ENCODE assay signal across 11 cellular contexts in the genomic region with DNA sequence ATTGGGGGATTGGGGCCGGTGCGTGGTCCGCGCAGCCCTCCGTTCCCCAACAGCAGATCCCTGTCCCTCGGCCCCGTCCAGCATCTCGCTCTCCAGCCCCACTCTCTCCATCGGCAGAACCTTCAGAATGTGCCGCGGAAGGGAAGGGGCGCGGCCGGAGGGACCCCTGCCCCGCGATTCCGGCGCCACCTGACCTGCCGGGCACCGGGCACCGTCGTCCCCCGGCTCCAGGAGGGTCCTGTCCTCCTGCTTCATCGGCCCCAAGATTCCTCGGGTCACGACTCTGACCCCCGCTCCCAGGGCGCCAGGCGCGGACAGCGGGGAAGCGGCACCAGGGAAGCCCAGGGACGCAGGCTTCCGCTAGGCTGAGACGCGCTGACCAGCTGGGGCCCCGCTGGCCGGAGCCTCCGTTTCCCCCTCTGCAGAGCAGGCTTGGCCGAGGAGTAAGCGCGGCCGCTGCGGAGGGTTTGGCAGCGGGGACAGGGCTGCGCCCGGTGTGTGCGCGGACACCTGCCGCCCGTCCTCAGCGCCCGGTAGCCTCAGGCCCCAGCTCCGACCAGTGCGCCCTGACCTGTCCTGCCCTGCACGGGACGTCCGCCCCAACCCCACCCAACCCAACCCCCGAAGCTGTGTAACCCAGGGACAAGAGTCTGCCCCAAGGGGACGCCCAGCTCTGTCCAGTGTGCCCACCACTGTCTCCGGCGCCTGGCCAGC. TPM values are rescaled to one million over a fixed set of nuclear protein-coding genes. Genes with fewer than 3 reads are reported as not detected.
DNase-seq lines count a peak whose midpoint lies in the region; ATAC-seq and TF ChIP-seq lines count a peak whose summit lies in the region.
"Had no signal": no experiment of that assay in that cellular context is flagged by ENCODE, and none has a peak within 500 bp of the region (broad histone marks: within the 10 kb centered on the region; RNA-seq: fewer than 3 reads in every experiment).

No MANE protein-coding gene starts in this region.

- no peaks in the 10 kb centered on the region for H4K20me1 ChIP-seq in GM23338 (replicated peaks; ENCODE audit: insufficient read depth)
- peaks cover 2% of the 10 kb centered on the region for H4K20me1 ChIP-seq in mammary epithelial cell (ENCODE audit: insufficient read depth, low read length)

- H3K4me1 ChIP-seq in GM23338 (ENCODE audit: insufficient read depth) (peaks cover 7% of the 10 kb centered on the region; the same call in 1 of the 2 replicates), mammary epithelial cell (ENCODE audit: insufficient read depth, low read length) (peaks cover 22% of the 10 kb centered on the region), skeletal muscle tissue (ENCODE audit: control insufficient read depth in 3 of 3, insufficient read depth in 3 of 3, low read length in 3 of 3) (peaks cover 11 to 29% (median 26%) of the 10 kb centered on the region in 3 donors), SJCRH30 (peaks cover 31% of the 10 kb centered on the region)

- in situ Hi-C loops in mammary epithelial cell (cut with MboI; ENCODE audit: low sequenced_read_pairs in 2 of 2), result no loop called here

- H3K27ac ChIP-seq in GM23338 (ENCODE audit: low read depth) (no peak overlapping the region), mammary epithelial cell (ENCODE audit: insufficient read depth, low read depth, low read length) (no peak overlapping the region), skeletal muscle tissue (ENCODE audit: low read depth, low read length) (no peak overlapping the region), SJCRH30 (no peak overlapping the region)

- CTCF ChIA-PET in mammary epithelial cell (lab: Charles Lee; ENCODE audit: low non-redundant PET), result no interaction called here
- CTCF ChIA-PET in activated CD4-positive, alpha-beta T cell treated with anti-CD3 and anti-CD28 coated beads for 36 hours (lab: Charles Lee), result no interaction called here

- H3K9me2 ChIP-seq in GM23338 (ENCODE audit: insufficient read depth), result no peaks in the 10 kb centered on the region

- H3K27me3 Mint-ChIP-seq in GM23338 (ENCODE audit: insufficient read depth, low read depth, poor library complexity) (peaks cover 36% of the 10 kb centered on the region), progenitor cell of endocrine pancreas (peaks cover 37% of the 10 kb centered on the region)
- peaks cover 14% of the 10 kb centered on the region for H3K27me3 Mint-ChIP-seq in activated CD4-positive, alpha-beta T cell treated with anti-CD3 and anti-CD28 coated beads for 36 hours

- no peaks in the 10 kb centered on the region for H3K9me3 Mint-ChIP-seq in GM23338
- H3K9me3 Mint-ChIP-seq in activated CD4-positive, alpha-beta T cell treated with anti-CD3 and anti-CD28 coated beads for 36 hours (ENCODE audit: low read depth), result no peaks in the 10 kb centered on the region
- no peaks in the 10 kb centered on the region for H3K9me3 Mint-ChIP-seq in progenitor cell of endocrine pancreas (ENCODE audit: low read depth)
- H3K9me3 Mint-ChIP-seq: activated T-helper 1 cell treated with anti-CD3 and anti-CD28 coated beads, Interleukin-12 subunit alpha, Interleukin-12 subunit beta, Interleukin-2, Interleukin-4 antibody, amounts not matched to agents 30 ng/mL and 10 ng/mL and 1 ng/mL, durations not matched to agents 14 hours and 24 hours and 36 hours; HFFc6 had no signal

- WGBS in mammary epithelial cell (ENCODE audit: low coverage, missing lambda C conversion rate), result 20% methylated on average over 18 of the region's 62 CpGs

- TF ChIP-seq CTCF in GM23338 (conservative IDR thresholded peaks at IDR 0.05; ENCODE audit: low read depth in 2 of 2), result no peak
- TF ChIP-seq CTCF in mammary epithelial cell (conservative IDR thresholded peaks at IDR 0.05 in 1 of 2, IDR thresholded peaks at IDR 0.05 in 1 of 2; ENCODE audit: extremely low read depth in 1 of 2, insufficient read depth in 1 of 2, low read depth in 1 of 2, low read length in 2 of 2), result no peak
- TF ChIP-seq CTCF in progenitor cell of endocrine pancreas (IDR thresholded peaks at IDR 0.05; ENCODE audit: unreplicated experiment), result no peak

- ATAC-seq in GM23338, result peak; percentile 55
- ATAC-seq in activated CD4-positive, alpha-beta T cell treated with anti-CD3 and anti-CD28 coated beads for 36 hours, result no peak

- no peaks in the 10 kb centered on the region for H3K36me3 ChIP-seq in GM23338 (ENCODE audit: insufficient read depth)
- no peaks in the 10 kb centered on the region for H3K36me3 ChIP-seq in mammary epithelial cell (ENCODE audit: insufficient read depth, low read length)
- H3K36me3 ChIP-seq in skeletal muscle tissue (ENCODE audit: control insufficient read depth in 3 of 3, insufficient read depth in 3 of 3, low read length in 3 of 3), result no peaks in the 10 kb centered on the region
- no peaks in the 10 kb centered on the region for H3K36me3 ChIP-seq in SJCRH30

- H3K4me3 Mint-ChIP-seq in GM23338 (peak overlapping the region; percentile 58), progenitor cell of endocrine pancreas (ENCODE audit: low read depth) (no peak overlapping the region)
- H3K4me3 Mint-ChIP-seq in activated CD4-positive, alpha-beta T cell treated with anti-CD3 and anti-CD28 coated beads for 36 hours, result no peak overlapping the region
- H3K4me3 Mint-ChIP-seq: activated T-helper 1 cell treated with anti-CD3 and anti-CD28 coated beads, Interleukin-12 subunit alpha, Interleukin-12 subunit beta, Interleukin-2, Interleukin-4 antibody, amounts not matched to agents 30 ng/mL and 10 ng/mL and 1 ng/mL, durations not matched to agents 14 hours and 24 hours and 36 hours had no signal

- BruUV-seq in mammary epithelial cell (replicated peaks; lab: Mats Ljungman, UMichigan), result no TSS peak

- no peak overlapping the region for H3K9ac ChIP-seq in mammary epithelial cell (ENCODE audit: insufficient read depth, low read length)
- H3K9ac ChIP-seq in skeletal muscle tissue (ENCODE audit: low read depth in 1 of 3, low read length in 3 of 3), result no peak overlapping the region

- H3K36me3 Mint-ChIP-seq in GM23338 (ENCODE audit: low read depth) (no peaks in the 10 kb centered on the region; the same call in 2 of the 3 replicates), progenitor cell of endocrine pancreas (ENCODE audit: insufficient read depth) (no peaks in the 10 kb centered on the region)
- H3K36me3 Mint-ChIP-seq in activated CD4-positive, alpha-beta T cell treated with anti-CD3 and anti-CD28 coated beads for 36 hours (ENCODE audit: low read depth), result no peaks in the 10 kb centered on the region

- H2AFZ ChIP-seq in GM23338 (peak overlapping the region; percentile 95), mammary epithelial cell (ENCODE audit: low read depth, low read length) (peak overlapping the region; percentile 46)

- peaks cover 41% of the 10 kb centered on the region for H3K27me3 ChIP-seq in GM23338 (ENCODE audit: insufficient read depth)
- peaks cover 6% of the 10 kb centered on the region for H3K27me3 ChIP-seq in mammary epithelial cell (ENCODE audit: insufficient read depth, low read length)
- H3K27me3 ChIP-seq in skeletal muscle tissue (ENCODE audit: control insufficient read depth in 3 of 3, insufficient read depth in 3 of 3, low read length in 3 of 3), result peaks cover 3 to 31% (median 31%) of the 10 kb centered on the region in 3 donors
- no peaks in the 10 kb centered on the region for H3K27me3 ChIP-seq in SJCRH30

- POLR2A ChIA-PET in activated CD4-positive, alpha-beta T cell treated with anti-CD3 and anti-CD28 coated beads for 36 hours (lab: Charles Lee), result no interaction called here

- H3K9me3 ChIP-seq in mammary epithelial cell (replicated peaks; ENCODE audit: insufficient read depth, low read length) (no peaks in the 10 kb centered on the region), skeletal muscle tissue (ENCODE audit: control insufficient read depth in 3 of 3, low read length in 3 of 3) (no peaks in the 10 kb centered on the region), SJCRH30 (replicated peaks) (no peaks in the 10 kb centered on the region; the same call in 1 of the 2 replicates)

- H3K27ac Mint-ChIP-seq in GM23338, result no peak overlapping the region
- H3K27ac Mint-ChIP-seq in activated CD4-positive, alpha-beta T cell treated with anti-CD3 and anti-CD28 coated beads for 36 hours, result no peak overlapping the region
- H3K27ac Mint-ChIP-seq in progenitor cell of endocrine pancreas, result no peak overlapping the region
- H3K27ac Mint-ChIP-seq: activated T-helper 1 cell treated with anti-CD3 and anti-CD28 coated beads, Interleukin-12 subunit alpha, Interleukin-12 subunit beta, Interleukin-2, Interleukin-4 antibody, amounts not matched to agents 30 ng/mL and 10 ng/mL and 1 ng/mL, durations not matched to agents 14 hours and 24 hours and 36 hours; HFFc6 had no signal

- peak overlapping the region; percentile 88 for H3K4me2 ChIP-seq in GM23338
- H3K4me2 ChIP-seq in mammary epithelial cell (ENCODE audit: insufficient read depth, low read depth, low read length), result peak overlapping the region; percentile 97

- H3K4me1 Mint-ChIP-seq in GM23338 (peaks cover 11% of the 10 kb centered on the region; the same call in 2 of the 3 replicates), progenitor cell of endocrine pancreas (ENCODE audit: low read depth) (peaks cover 3% of the 10 kb centered on the region)
- peaks cover 4% of the 10 kb centered on the region for H3K4me1 Mint-ChIP-seq in activated CD4-positive, alpha-beta T cell treated with anti-CD3 and anti-CD28 coated beads for 36 hours

- no peaks in the 10 kb centered on the region for H3K79me2 ChIP-seq in GM23338 (replicated peaks; ENCODE audit: insufficient read depth)
- no peaks in the 10 kb centered on the region for H3K79me2 ChIP-seq in mammary epithelial cell (ENCODE audit: insufficient read depth, low read length)

- H3K4me3 ChIP-seq in GM23338 (peak overlapping the region; percentile 72), mammary epithelial cell (replicated peaks in 1 of 3; ENCODE audit: insufficient read depth in 1 of 3, low read depth in 2 of 3, low read length in 3 of 3) (peak overlapping the region in 1 of 3 experiments; percentile 17), skeletal muscle tissue (ENCODE audit: low read length in 3 of 3) (peak overlapping the region in 2 of 3 donors; percentile 32 to 60), SJCRH30 (no peak overlapping the region)

- DNase-seq in GM23338 (ENCODE audit: low spot score) (no peak), mammary epithelial cell (no peak), iPS-NIHi7 (ENCODE audit: extremely low spot score) (peak; percentile 31), hepatic stellate cell (ENCODE audit: low spot score) (no peak), progenitor cell of endocrine pancreas (ENCODE audit: low spot score, unreplicated experiment) (no peak), SJCRH30 (no peak)
- DNase-seq in activated CD4-positive, alpha-beta T cell treated with anti-CD3 and anti-CD28 coated beads for 36 hours, result no peak
- DNase-seq: cortex of kidney had no signal

- dilution Hi-C loops in mammary epithelial cell (cut with HindIII; ENCODE audit: low sequenced_read_pairs), result no loop called here

- H3F3A ChIP-seq in GM23338 (replicated peaks; ENCODE audit: low read depth), result no peaks in the 10 kb centered on the region; the same call in 1 of the 2 replicates

- intact Hi-C loops in mammary epithelial cell (cut with micrococcal nuclease), result loop anchor here (2.0 to 5.0 kb wide), 2 partner anchors 33 to 96 kb away; a partner anchor contains a TSS
- intact Hi-C loops in activated CD4-positive, alpha-beta T cell treated with anti-CD3 and anti-CD28 coated beads for 36 hours (cut with DNase I, micrococcal nuclease), result loop anchor here (1.0 to 2.0 kb wide), 10 partner anchors 33 to 709 kb away; a partner anchor contains a TSS

RNA-seq across cellular contexts. Expression of a gene that starts 16.8 kb away (rescaled TPM):
- total RNA-seq in GM23338 (2014; rRNA removed; shearing (Covaris generic)), result 33.4 and 36.7 TPM in 2 replicates
- polyA plus RNA-seq in GM23338 (2016; fragmentation: Nextera tagmentation; extraction: Ambion mirVana), result 13.5 and 13.6 TPM in 2 replicates
- 10 to 100 TPM; 21.3 to 38.5 TPM for total RNA-seq in mammary epithelial cell
- polyA plus RNA-seq in mammary epithelial cell, result 23.3 TPM
- 7.2 TPM for polyA minus RNA-seq in mammary epithelial cell
- total RNA-seq in skeletal muscle tissue, result 25.1 TPM
- under 1 TPM; 0.09 to 0.64 TPM for total RNA-seq in activated CD4-positive, alpha-beta T cell treated with anti-CD3 and anti-CD28 coated beads for 36 hours
- total RNA-seq in progenitor cell of endocrine pancreas, result 8.0 and 10.2 TPM in 2 replicates
- 6.6 and 7.3 TPM in 2 replicates for total RNA-seq in SJCRH30 (2014; rRNA removed; shearing (Covaris generic))
- total RNA-seq: activated T-helper 1 cell treated with anti-CD3 and anti-CD28 coated beads, Interleukin-12 subunit alpha, Interleukin-12 subunit beta, Interleukin-2, Interleukin-4 antibody, amounts not matched to agents 30 ng/mL and 10 ng/mL and 1 ng/mL, durations not matched to agents 14 hours and 24 hours and 36 hours had no signal

RNA-seq across cellular contexts. Expression of a gene that starts 33.3 kb away (rescaled TPM):
- total RNA-seq in GM23338 (2014; rRNA removed; shearing (Covaris generic)), result 275 and 304 TPM in 2 replicates
- polyA plus RNA-seq in GM23338 (2016; fragmentation: Nextera tagmentation; extraction: Ambion mirVana), result 125 and 142 TPM in 2 replicates
- total RNA-seq in mammary epithelial cell, result 100 to 1,000 TPM; 142 to 188 TPM
- polyA plus RNA-seq in mammary epithelial cell, result 240 TPM
- 552 TPM for polyA minus RNA-seq in mammary epithelial cell
- 178 TPM for total RNA-seq in skeletal muscle tissue
- 100 to 1,000 TPM in 1 of 2 experiments, 10 to 100 TPM in 1; 93.5 to 123 TPM for total RNA-seq in activated CD4-positive, alpha-beta T cell treated with anti-CD3 and anti-CD28 coated beads for 36 hours
- total RNA-seq in progenitor cell of endocrine pancreas, result 217 and 226 TPM in 2 replicates
- total RNA-seq in SJCRH30 (2014; rRNA removed; shearing (Covaris generic)), result 132 and 171 TPM in 2 replicates
